Comparison of ENCODE assay signal across 1 cellular context in genomic region chr10:49165940-49166803, GRCh38.
TF ChIP-seq lines count a peak whose summit lies in the region.

No MANE protein-coding gene starts in this region.

TF ChIP-seq in K562, 482 proteins besides CTCF, POLR2A, EP300 and RAD21 (continues in another document):
- TF ChIP-seq PRDM10 (IDR thresholded peaks at IDR 0.05; ENCODE audit: partially characterized antibody) (peak; percentile 65), SIN3B (IDR thresholded peaks at IDR 0.05; ENCODE audit: low read depth) (no peak), NR4A1 (CRISPR knock-in tag; IDR thresholded peaks at IDR 0.05) (no peak), NR4A1 (tag; IDR thresholded peaks at IDR 0.05) (peak; percentile 81; the same call in 1 of the 2 replicates), ZBTB8A (IDR thresholded peaks at IDR 0.05; ENCODE audit: partially characterized antibody) (no peak), NFXL1 (CRISPR knock-in tag; IDR thresholded peaks at IDR 0.05) (no peak), ARID2 (IDR thresholded peaks at IDR 0.05) (peak; percentile 60; the same call in 1 of the 2 replicates), ZNF449 (CRISPR knock-in tag; IDR thresholded peaks at IDR 0.05) (peak; percentile 33; the same call in 1 of the 2 replicates), ZBTB1 (CRISPR knock-in tag; IDR thresholded peaks at IDR 0.05; ENCODE audit: borderline replicate concordance, low read depth) (no peak), ATF7 (IDR thresholded peaks at IDR 0.05) (peak; percentile 78), PYGO2 (tag; IDR thresholded peaks at IDR 0.05) (peak; percentile 52; the same call in 1 of the 2 replicates), STAT5B (CRISPR knock-in tag; IDR thresholded peaks at IDR 0.05) (no peak), ESRRA (IDR thresholded peaks at IDR 0.05; ENCODE audit: borderline replicate concordance, low read depth) (no peak), ZNF592 (IDR thresholded peaks at IDR 0.05) (peak; percentile 96), CBFB (CRISPR knock-in tag; IDR thresholded peaks at IDR 0.05) (no peak), TEAD4 (IDR thresholded peaks at IDR 0.05; ENCODE audit: low read length) (peak; percentile 77), TEAD4 (CRISPR knock-in tag; IDR thresholded peaks at IDR 0.05; ENCODE audit: borderline replicate concordance) (no peak), ZEB2 (IDR thresholded peaks at IDR 0.05) (peak; percentile 82), ZNF696 (CRISPR knock-in tag; conservative IDR thresholded peaks at IDR 0.05) (0 out of 2 replicates have a peak, but pooled peaks have one; percentile 14), HES1 (IDR thresholded peaks at IDR 0.05; ENCODE audit: low read depth) (peak; percentile 43; the same call in 1 of the 2 replicates), BCL6 (CRISPR knock-in tag; IDR thresholded peaks at IDR 0.05) (0 out of 2 replicates have a peak, but pooled peaks have one; percentile 13), NR2C2 (CRISPR knock-in tag; IDR thresholded peaks at IDR 0.05) (no peak), NR2C2 (tag; IDR thresholded peaks at IDR 0.05) (peak; percentile 47; the same call in 1 of the 2 replicates), DACH1 (IDR thresholded peaks at IDR 0.05; ENCODE audit: partially characterized antibody) (peak; percentile 60), CREM (IDR thresholded peaks at IDR 0.05; ENCODE audit: low read depth) (peak; percentile 75), SMAD1 (IDR thresholded peaks at IDR 0.05; ENCODE audit: low read depth, low read length, partially characterized antibody) (no peak), ZNF143 (CRISPR knock-in tag; IDR thresholded peaks at IDR 0.05) (no peak), PRMT5 (CRISPR knock-in tag; IDR thresholded peaks at IDR 0.05) (no peak), DNMT1 (IDR thresholded peaks at IDR 0.05) (peak; percentile 2; the same call in 1 of the 2 replicates), NCOA6 (IDR thresholded peaks at IDR 0.05) (no peak), MAFF (IDR thresholded peaks at IDR 0.05; ENCODE audit: low read length) (peak; percentile 97), CUX1 (CRISPR knock-in tag; IDR thresholded peaks at IDR 0.05) (no peak), DDX20 (tag; IDR thresholded peaks at IDR 0.05; ENCODE audit: low read depth) (no peak), ZNF384 (IDR thresholded peaks at IDR 0.05; ENCODE audit: low read depth, low read length) (no peak), SMARCB1 (IDR thresholded peaks at IDR 0.05; ENCODE audit: insufficient read length, low read depth) (no peak), ELK3 (CRISPR knock-in tag; IDR thresholded peaks at IDR 0.05) (no peak), SIX5 (IDR thresholded peaks at IDR 0.05; ENCODE audit: borderline replicate concordance in 1 of 2, insufficient read depth in 1 of 2, low read depth in 1 of 2, low read length in 2 of 2) (no peak), ZNF561 (CRISPR knock-in tag; conservative IDR thresholded peaks at IDR 0.05) (no peak), HDAC2 (IDR thresholded peaks at IDR 0.05) (peak; percentile 97), HMG20A (CRISPR knock-in tag; conservative IDR thresholded peaks at IDR 0.05) (no peak), NR1H2 (CRISPR knock-in tag; IDR thresholded peaks at IDR 0.05) (no peak), ZNF316 (IDR thresholded peaks at IDR 0.05) (peak; percentile 99), ZNF436 (CRISPR knock-in tag; IDR thresholded peaks at IDR 0.05) (no peak), CSDE1 (IDR thresholded peaks at IDR 0.05) (no peak), PREB (CRISPR knock-in tag; IDR thresholded peaks at IDR 0.05) (no peak), CREB1 (IDR thresholded peaks at IDR 0.05) (no peak), CREB1 (CRISPR knock-in tag; IDR thresholded peaks at IDR 0.05) (no peak), XRCC4 (IDR thresholded peaks at IDR 0.05; ENCODE audit: extremely low read depth, insufficient read depth, insufficient read length) (no peak), DEAF1 (CRISPR knock-in tag; IDR thresholded peaks at IDR 0.05) (0 out of 2 replicates have a peak, but pooled peaks have one; percentile 15), NR2C1 (IDR thresholded peaks at IDR 0.05) (no peak), NR2C1 (tag; IDR thresholded peaks at IDR 0.05) (0 out of 2 replicates have a peak, but pooled peaks have one; percentile 39)
